In the genomic region with DNA sequence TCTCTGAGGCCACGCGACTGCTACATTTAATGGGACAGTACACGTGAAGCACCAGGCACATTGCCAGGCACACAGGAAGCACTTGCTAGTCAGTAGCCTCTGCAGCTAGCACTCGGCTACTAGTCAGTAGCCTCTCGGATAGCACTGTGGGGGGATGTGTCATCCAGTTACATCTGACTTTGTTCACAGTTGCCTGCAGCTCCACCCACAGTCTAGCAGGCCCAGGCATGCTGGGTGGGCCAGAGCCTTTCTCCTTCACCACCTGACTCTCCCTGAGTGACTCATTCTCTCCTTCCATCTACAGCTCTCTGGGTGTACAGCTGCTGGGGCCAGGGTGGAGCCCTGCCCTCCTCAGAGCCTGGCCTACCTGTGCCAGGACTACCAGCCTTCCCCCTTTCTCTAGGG, we compare ENCODE assay signal across 9 cellular contexts. TPM values are rescaled to one million over a fixed set of nuclear protein-coding genes. Genes with fewer than 3 reads are reported as not detected.
DNase-seq lines count a peak whose midpoint lies in the region; ATAC-seq and TF ChIP-seq lines count a peak whose summit lies in the region.
"Had no signal": no experiment of that assay in that cellular context is flagged by ENCODE, and none has a peak within 500 bp of the region (broad histone marks: within the 10 kb centered on the region; RNA-seq: fewer than 3 reads in every experiment).

No MANE protein-coding gene starts in this region.

- peaks cover 2 to 5% of the 10 kb centered on the region in 2 donors for H3K4me1 Mint-ChIP-seq in effector memory CD8-positive, alpha-beta T cell (ENCODE audit: low read depth in 2 of 2)

- DNase-seq in left ventricle myocardium superior (no peak), Right ventricle myocardium superior (no peak), prostate gland (ENCODE audit: low spot score) (peak; percentile 83)
- peak in 1 of 3 experiments; percentile 3 for DNase-seq in effector memory CD8-positive, alpha-beta T cell

- H3K4me3 Mint-ChIP-seq in effector memory CD8-positive, alpha-beta T cell: no peak overlapping the region

- intact Hi-C loops in left ventricle myocardium superior (cut with micrococcal nuclease) (no loop called here), Right ventricle myocardium superior (cut with DNase I) (no loop called here), prostate gland (cut with DNase I) (no loop called here)

- H3K4me1 ChIP-seq in prostate gland (replicated peaks): peaks cover 5% of the 10 kb centered on the region

- TF ChIP-seq CTCF in prostate gland (IDR thresholded peaks at IDR 0.05): no peak

- H3K27ac Mint-ChIP-seq in effector memory CD8-positive, alpha-beta T cell: peak overlapping the region in 1 of 2 donors; percentile 71

- no peaks in the 10 kb centered on the region for H3K27me3 ChIP-seq in prostate gland (replicated peaks; ENCODE audit: insufficient read depth)
- H3K27me3 ChIP-seq: cardiac muscle cell had no signal

- no peaks in the 10 kb centered on the region for H3K9me3 Mint-ChIP-seq in effector memory CD8-positive, alpha-beta T cell

- H3K4me3 ChIP-seq in prostate gland: no peak overlapping the region
- H3K4me3 ChIP-seq: cardiac muscle cell had no signal

- H3K27me3 Mint-ChIP-seq in effector memory CD8-positive, alpha-beta T cell: no peaks in the 10 kb centered on the region

- TF ChIP-seq POLR2A in prostate gland (IDR thresholded peaks at IDR 0.05): peak; percentile 42

- ATAC-seq in left ventricle myocardium superior (peak; percentile 50), Right ventricle myocardium superior (ENCODE audit: poor library complexity) (no peak), SK-N-SH treated with all-trans-retinoic acid at 6 μM for 48 hours (peak; percentile 98), HG03457 (IDR thresholded peaks at IDR 0.05; ENCODE audit: unreplicated experiment) (no peak), HG02623 (IDR thresholded peaks at IDR 0.05; ENCODE audit: unreplicated experiment) (no peak)
- ATAC-seq in effector memory CD8-positive, alpha-beta T cell (replicated peaks): peak; percentile 61

- no peaks in the 10 kb centered on the region for H3K9me3 ChIP-seq in prostate gland

- 49% methylated on average over 5 of the region's 5 CpGs for WGBS in prostate gland

- peaks cover 0 to 8% of the 10 kb centered on the region in 2 donors for H3K36me3 ChIP-seq in prostate gland

- TF ChIP-seq EP300 in Ishikawa (IDR thresholded peaks at IDR 0.05; ENCODE audit: borderline replicate concordance): peak; percentile 47; the same call in 1 of the 2 replicates

- 0 out of 2 replicates have a peak, but pooled peaks have one; percentile 10 for TF ChIP-seq RAD21 in Ishikawa (IDR thresholded peaks at IDR 0.05; ENCODE audit: low read depth)

- H3K27ac ChIP-seq in prostate gland: peak overlapping the region; percentile 31 to 50
- H3K27ac ChIP-seq: cardiac muscle cell had no signal

- no peaks in the 10 kb centered on the region for H3K36me3 Mint-ChIP-seq in effector memory CD8-positive, alpha-beta T cell (ENCODE audit: insufficient read depth)

TF ChIP-seq in Ishikawa, 13 proteins besides CTCF, POLR2A, EP300 and RAD21:
- TF ChIP-seq, protein P1, sequence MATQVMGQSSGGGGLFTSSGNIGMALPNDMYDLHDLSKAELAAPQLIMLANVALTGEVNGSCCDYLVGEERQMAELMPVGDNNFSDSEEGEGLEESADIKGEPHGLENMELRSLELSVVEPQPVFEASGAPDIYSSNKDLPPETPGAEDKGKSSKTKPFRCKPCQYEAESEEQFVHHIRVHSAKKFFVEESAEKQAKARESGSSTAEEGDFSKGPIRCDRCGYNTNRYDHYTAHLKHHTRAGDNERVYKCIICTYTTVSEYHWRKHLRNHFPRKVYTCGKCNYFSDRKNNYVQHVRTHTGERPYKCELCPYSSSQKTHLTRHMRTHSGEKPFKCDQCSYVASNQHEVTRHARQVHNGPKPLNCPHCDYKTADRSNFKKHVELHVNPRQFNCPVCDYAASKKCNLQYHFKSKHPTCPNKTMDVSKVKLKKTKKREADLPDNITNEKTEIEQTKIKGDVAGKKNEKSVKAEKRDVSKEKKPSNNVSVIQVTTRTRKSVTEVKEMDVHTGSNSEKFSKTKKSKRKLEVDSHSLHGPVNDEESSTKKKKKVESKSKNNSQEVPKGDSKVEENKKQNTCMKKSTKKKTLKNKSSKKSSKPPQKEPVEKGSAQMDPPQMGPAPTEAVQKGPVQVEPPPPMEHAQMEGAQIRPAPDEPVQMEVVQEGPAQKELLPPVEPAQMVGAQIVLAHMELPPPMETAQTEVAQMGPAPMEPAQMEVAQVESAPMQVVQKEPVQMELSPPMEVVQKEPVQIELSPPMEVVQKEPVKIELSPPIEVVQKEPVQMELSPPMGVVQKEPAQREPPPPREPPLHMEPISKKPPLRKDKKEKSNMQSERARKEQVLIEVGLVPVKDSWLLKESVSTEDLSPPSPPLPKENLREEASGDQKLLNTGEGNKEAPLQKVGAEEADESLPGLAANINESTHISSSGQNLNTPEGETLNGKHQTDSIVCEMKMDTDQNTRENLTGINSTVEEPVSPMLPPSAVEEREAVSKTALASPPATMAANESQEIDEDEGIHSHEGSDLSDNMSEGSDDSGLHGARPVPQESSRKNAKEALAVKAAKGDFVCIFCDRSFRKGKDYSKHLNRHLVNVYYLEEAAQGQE (IDR thresholded peaks at IDR 0.05; ENCODE audit: low read depth): no peak
- TF ChIP-seq NFIC (IDR thresholded peaks at IDR 0.05): 0 out of 2 replicates have a peak, but pooled peaks have one; percentile 36
- no peak for TF ChIP-seq TAF1 (IDR thresholded peaks at IDR 0.05; ENCODE audit: low read depth)
- no peak for TF ChIP-seq CEBPB (IDR thresholded peaks at IDR 0.05)
- TF ChIP-seq ZBTB7A (IDR thresholded peaks at IDR 0.05; ENCODE audit: low read depth): no peak
- TF ChIP-seq, protein P2, sequence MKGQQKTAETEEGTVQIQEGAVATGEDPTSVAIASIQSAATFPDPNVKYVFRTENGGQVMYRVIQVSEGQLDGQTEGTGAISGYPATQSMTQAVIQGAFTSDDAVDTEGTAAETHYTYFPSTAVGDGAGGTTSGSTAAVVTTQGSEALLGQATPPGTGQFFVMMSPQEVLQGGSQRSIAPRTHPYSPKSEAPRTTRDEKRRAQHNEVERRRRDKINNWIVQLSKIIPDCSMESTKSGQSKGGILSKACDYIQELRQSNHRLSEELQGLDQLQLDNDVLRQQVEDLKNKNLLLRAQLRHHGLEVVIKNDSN (IDR thresholded peaks at IDR 0.05): peak; percentile 73
- TF ChIP-seq TCF12 (IDR thresholded peaks at IDR 0.05; ENCODE audit: low read depth): peak; percentile 27; the same call in 1 of the 2 replicates
- TF ChIP-seq, protein P3, sequence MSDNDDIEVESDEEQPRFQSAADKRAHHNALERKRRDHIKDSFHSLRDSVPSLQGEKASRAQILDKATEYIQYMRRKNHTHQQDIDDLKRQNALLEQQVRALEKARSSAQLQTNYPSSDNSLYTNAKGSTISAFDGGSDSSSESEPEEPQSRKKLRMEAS (IDR thresholded peaks at IDR 0.05): peak; percentile 42

TF ChIP-seq in SK-N-SH treated with all-trans-retinoic acid at 6 μM for 48 hours, 23 proteins besides CTCF, POLR2A, EP300 and RAD21 (continues in another document):
- no peak for TF ChIP-seq TOX (CRISPR knock-in tag; IDR thresholded peaks at IDR 0.05; ENCODE audit: borderline replicate concordance)
- no peak for TF ChIP-seq BACH2 (CRISPR knock-in tag; IDR thresholded peaks at IDR 0.05; ENCODE audit: borderline replicate concordance)
- TF ChIP-seq, protein P4, sequence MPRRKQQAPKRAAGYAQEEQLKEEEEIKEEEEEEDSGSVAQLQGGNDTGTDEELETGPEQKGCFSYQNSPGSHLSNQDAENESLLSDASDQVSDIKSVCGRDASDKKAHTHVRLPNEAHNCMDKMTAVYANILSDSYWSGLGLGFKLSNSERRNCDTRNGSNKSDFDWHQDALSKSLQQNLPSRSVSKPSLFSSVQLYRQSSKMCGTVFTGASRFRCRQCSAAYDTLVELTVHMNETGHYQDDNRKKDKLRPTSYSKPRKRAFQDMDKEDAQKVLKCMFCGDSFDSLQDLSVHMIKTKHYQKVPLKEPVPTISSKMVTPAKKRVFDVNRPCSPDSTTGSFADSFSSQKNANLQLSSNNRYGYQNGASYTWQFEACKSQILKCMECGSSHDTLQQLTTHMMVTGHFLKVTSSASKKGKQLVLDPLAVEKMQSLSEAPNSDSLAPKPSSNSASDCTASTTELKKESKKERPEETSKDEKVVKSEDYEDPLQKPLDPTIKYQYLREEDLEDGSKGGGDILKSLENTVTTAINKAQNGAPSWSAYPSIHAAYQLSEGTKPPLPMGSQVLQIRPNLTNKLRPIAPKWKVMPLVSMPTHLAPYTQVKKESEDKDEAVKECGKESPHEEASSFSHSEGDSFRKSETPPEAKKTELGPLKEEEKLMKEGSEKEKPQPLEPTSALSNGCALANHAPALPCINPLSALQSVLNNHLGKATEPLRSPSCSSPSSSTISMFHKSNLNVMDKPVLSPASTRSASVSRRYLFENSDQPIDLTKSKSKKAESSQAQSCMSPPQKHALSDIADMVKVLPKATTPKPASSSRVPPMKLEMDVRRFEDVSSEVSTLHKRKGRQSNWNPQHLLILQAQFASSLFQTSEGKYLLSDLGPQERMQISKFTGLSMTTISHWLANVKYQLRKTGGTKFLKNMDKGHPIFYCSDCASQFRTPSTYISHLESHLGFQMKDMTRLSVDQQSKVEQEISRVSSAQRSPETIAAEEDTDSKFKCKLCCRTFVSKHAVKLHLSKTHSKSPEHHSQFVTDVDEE (CRISPR knock-in tag; IDR thresholded peaks at IDR 0.05): no peak
- no peak for TF ChIP-seq CSDC2 (CRISPR knock-in tag; IDR thresholded peaks at IDR 0.05)
- no peak for TF ChIP-seq OSR1 (CRISPR knock-in tag; IDR thresholded peaks at IDR 0.05)
- no peak for TF ChIP-seq RARB (CRISPR knock-in tag; IDR thresholded peaks at IDR 0.05)
- no peak for TF ChIP-seq GLIS3 (CRISPR knock-in tag; IDR thresholded peaks at IDR 0.05)
- TF ChIP-seq, protein P5, sequence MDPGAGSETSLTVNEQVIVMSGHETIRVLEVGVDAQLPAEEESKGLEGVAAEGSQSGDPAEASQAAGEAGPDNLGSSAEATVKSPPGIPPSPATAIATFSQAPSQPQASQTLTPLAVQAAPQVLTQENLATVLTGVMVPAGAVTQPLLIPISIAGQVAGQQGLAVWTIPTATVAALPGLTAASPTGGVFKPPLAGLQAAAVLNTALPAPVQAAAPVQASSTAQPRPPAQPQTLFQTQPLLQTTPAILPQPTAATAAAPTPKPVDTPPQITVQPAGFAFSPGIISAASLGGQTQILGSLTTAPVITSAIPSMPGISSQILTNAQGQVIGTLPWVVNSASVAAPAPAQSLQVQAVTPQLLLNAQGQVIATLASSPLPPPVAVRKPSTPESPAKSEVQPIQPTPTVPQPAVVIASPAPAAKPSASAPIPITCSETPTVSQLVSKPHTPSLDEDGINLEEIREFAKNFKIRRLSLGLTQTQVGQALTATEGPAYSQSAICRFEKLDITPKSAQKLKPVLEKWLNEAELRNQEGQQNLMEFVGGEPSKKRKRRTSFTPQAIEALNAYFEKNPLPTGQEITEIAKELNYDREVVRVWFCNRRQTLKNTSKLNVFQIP (CRISPR knock-in tag; IDR thresholded peaks at IDR 0.05; ENCODE audit: borderline replicate concordance, low read depth): no peak
- TF ChIP-seq ZC3H10 (CRISPR knock-in tag; IDR thresholded peaks at IDR 0.05): no peak
- TF ChIP-seq SNAI2 (CRISPR knock-in tag; IDR thresholded peaks at IDR 0.05): no peak

RNA-seq across cellular contexts. Expression of a gene that starts 51.5 kb away (rescaled TPM):
- total RNA-seq in left ventricle myocardium superior: 7.0 TPM
- total RNA-seq in Right ventricle myocardium superior: 4.2 TPM
- 100 to 1,000 TPM; 182 to 292 TPM for total RNA-seq in prostate gland

Comparison
In these comparisons a context has a peak if more than half of its experiments do, and no peak if none do; other contexts are left out.
1. ATAC-seq: peak in left ventricle myocardium superior (single experiment), SK-N-SH treated with all-trans-retinoic acid at 6 μM for 48 hours (single experiment) and effector memory CD8-positive, alpha-beta T cell (single experiment); none in Right ventricle myocardium superior (single experiment), HG03457 (single experiment) and HG02623 (single experiment).
2. RNA of a gene that starts 51.5 kb away (total RNA-seq): 182 to 292 TPM in prostate gland; 7.0 TPM in left ventricle myocardium superior (single experiment) and 4.2 TPM in Right ventricle myocardium superior (single experiment); every median in the first group is over 10 times any median in the second.